11 cellular contexts compared by ENCODE assay signal in the genomic region with DNA sequence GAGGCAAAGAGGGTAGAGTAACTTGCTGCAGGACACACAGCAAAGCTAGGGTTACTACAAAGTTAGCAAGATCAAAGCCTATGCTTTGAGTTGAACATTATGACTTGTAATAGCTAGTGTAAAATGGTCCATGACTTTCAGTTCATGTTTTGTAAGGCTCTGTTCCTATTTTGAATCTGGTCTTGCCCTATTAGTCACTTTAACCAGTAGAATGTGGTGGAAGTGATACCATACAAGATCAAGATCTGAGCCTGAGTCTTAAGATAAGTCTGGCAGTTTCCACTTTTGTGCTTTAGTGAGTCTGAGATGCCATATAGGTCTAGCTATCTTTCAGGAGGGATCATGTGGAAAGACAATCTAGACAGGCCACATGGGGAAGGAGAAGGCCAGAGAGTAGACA.
DNase-seq lines count a peak whose midpoint lies in the region; ATAC-seq and TF ChIP-seq lines count a peak whose summit lies in the region.
"Had no signal": no experiment of that assay in that cellular context is flagged by ENCODE, and none has a peak within 500 bp of the region (broad histone marks: within the 10 kb centered on the region; RNA-seq: fewer than 3 reads in every experiment).

No MANE protein-coding gene starts in this region.

- H3K36me3 ChIP-seq in HAP-1 (replicated peaks) = no peaks in the 10 kb centered on the region

- peak; percentile 71 for ATAC-seq in GM21447 (IDR thresholded peaks at IDR 0.05; ENCODE audit: unreplicated experiment)
- ATAC-seq in HG03095 (IDR thresholded peaks at IDR 0.05; ENCODE audit: unreplicated experiment) = peak; percentile 96
- ATAC-seq: left colon had no signal

- H3K9me3 ChIP-seq in HAP-1 = no peaks in the 10 kb centered on the region

- H3K4me3 ChIP-seq in lower leg skin (ENCODE audit: low read depth, poor library complexity, severe bottlenecking) (no peak overlapping the region), HAP-1 (no peak overlapping the region)

- intact Hi-C loops in lower leg skin (cut with DNase I; ENCODE audit: low total_unique reads) = no loop called here

- in situ Hi-C loops in GM13976 (cut with MboI; ENCODE audit: low sequenced_read_pairs, unreplicated experiment) = no loop called here
- in situ Hi-C loops in HAP-1 (cut with MboI; ENCODE audit: low sequenced_read_pairs) = no loop called here
- in situ Hi-C loops in ACHN (cut with HindIII; ENCODE audit: low pct_ligation_motif_present, low pct_unique_long_range_greater_than_20kb, low sequenced_read_pairs) = no loop called here

- H3K27me3 ChIP-seq in HAP-1 (ENCODE audit: low read depth) = no peaks in the 10 kb centered on the region

- TF ChIP-seq CTCF in GM13976 (IDR thresholded peaks at IDR 0.05; ENCODE audit: borderline replicate concordance, control extremely low read depth, extremely low read depth, insufficient read depth, missing control alignments) (no peak), lower leg skin (IDR thresholded peaks at IDR 0.05) (no peak)

- H3K4me1 ChIP-seq in HAP-1 = no peaks in the 10 kb centered on the region

- TF ChIP-seq POLR2A in lower leg skin (IDR thresholded peaks at IDR 0.05) = no peak

- DNase-seq in GM13976 (ENCODE audit: low spot score) (peak; percentile 26), OCI-M1 (lab: John Stamatoyannopoulos, UW) (peak; percentile 89), lower leg skin (ENCODE audit: low spot score in 2 of 2) (no peak), HAP-1 (ENCODE audit: low spot score in 2 of 2) (no peak), kidney glomerular epithelial cell (lab: John Stamatoyannopoulos, UW) (no peak), ACHN (no peak)
- DNase-seq: left colon, NCI-H1930, posterior cingulate gyrus had no signal

Comparison
In these comparisons a context has a peak if more than half of its experiments do, and no peak if none do; other contexts are left out.
1. DNase-seq: peak in GM13976 (single experiment) and OCI-M1 (single experiment); none in lower leg skin (0 of 2), HAP-1 (0 of 2), kidney glomerular epithelial cell (single experiment) and ACHN (single experiment).